Comparison of ENCODE assay signal across 22 cellular contexts in the genomic region with DNA sequence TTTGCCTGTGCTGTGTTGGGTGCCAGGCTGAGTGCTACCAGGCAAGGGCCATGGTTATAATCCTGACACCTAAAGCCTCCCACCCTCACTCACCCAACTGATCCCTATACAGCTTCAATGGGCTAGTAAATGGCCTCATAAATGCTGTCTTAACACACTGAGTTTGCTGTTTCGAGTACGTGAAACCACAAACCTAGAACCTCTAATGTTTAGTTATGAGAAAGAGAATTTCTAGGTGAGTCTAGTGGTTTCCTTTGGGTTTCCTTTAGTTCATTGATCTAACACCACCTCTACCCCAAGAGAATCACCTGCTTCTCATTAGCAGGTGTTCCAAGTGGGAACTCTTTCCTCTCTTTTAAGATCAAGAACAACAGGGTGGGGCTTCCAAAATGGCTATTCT.
"Had no signal": no experiment of that assay in that cellular context is flagged by ENCODE, and none has a peak within 500 bp of the region (broad histone marks: within the 10 kb centered on the region; RNA-seq: fewer than 3 reads in every experiment).

No MANE protein-coding gene starts in this region.

- H3K27me3 ChIP-seq: ovary, right atrium auricular region, right lobe of liver, testis, thyroid gland, transverse colon, upper lobe of left lung, vagina had no signal

- DNase-seq: islet precursor cell; left ventricle myocardium inferior; mesendoderm; naive B cell; ovary; right lobe of liver; stimulated activated CD4-positive, alpha-beta T cell treated with anti-CD3 and anti-CD28 coated beads, Interleukin-1b, Interleukin-23, amount 100 ng/mL, for 48 hours; stimulated activated CD4-positive, alpha-beta T cell treated with anti-CD3 and anti-CD28 coated beads, Interleukin-2, amount 100 ng/mL, for 48 hours; stimulated activated CD4-positive, alpha-beta T cell treated with anti-CD3 and anti-CD28 coated beads, Interleukin-4, amount 100 ng/mL, for 4 hours; stimulated activated CD8-positive, alpha-beta memory T cell treated with anti-CD3 and anti-CD28 coated beads, Interleukin-4, amount 100 ng/mL, for 48 hours; stimulated activated naive CD4-positive, alpha-beta T cell treated with Interleukin-2 at 50 U/mL for 16 hours; stimulated activated naive CD8-positive, alpha-beta T cell treated with anti-CD3 and anti-CD28 coated beads, Interleukin-15, amount 100 ng/mL, for 72 hours; testis; thyroid gland; transverse colon; upper lobe of left lung had no signal

- H3K4me1 ChIP-seq: left ventricle myocardium inferior, right atrium auricular region, right lobe of liver, testis, thyroid gland, transverse colon, upper lobe of left lung, vagina had no signal

- H3K4me2 ChIP-seq: smooth muscle cell had no signal

- H3K27ac ChIP-seq: left ventricle myocardium inferior, ovary, right atrium auricular region, right lobe of liver, testis, thyroid gland, transverse colon, upper lobe of left lung, vagina had no signal

- H3K4me3 ChIP-seq: left ventricle myocardium inferior, lung, ovary, right atrium auricular region, right lobe of liver, smooth muscle cell, testis, thyroid gland, transverse colon, upper lobe of left lung, vagina had no signal

- ATAC-seq: natural killer cell treated with Interleukin-12 subunit alpha and Interleukin-12 subunit beta and Interleukin-15 and Interleukin-18, amount 100 ng/mL, for 72 hours; right lobe of liver; stimulated activated memory B cell treated with anti-CD40 and anti-IgM and Interleukin-4, amounts not matched to agents 10 μg/mL and 1 μg/mL and 100 μg/mL, for 72 hours; stimulated activated naive CD8-positive, alpha-beta T cell treated with anti-CD3 and anti-CD28 coated beads, Interleukin-15, amount 100 ng/mL, for 72 hours had no signal

- H3K9me3 ChIP-seq: left ventricle myocardium inferior, ovary, right atrium auricular region, right lobe of liver, testis, thyroid gland, transverse colon, upper lobe of left lung, vagina had no signal

- H3K36me3 ChIP-seq: left ventricle myocardium inferior, ovary, right atrium auricular region, right lobe of liver, thyroid gland, transverse colon, upper lobe of left lung, vagina had no signal
